In the genomic region with DNA sequence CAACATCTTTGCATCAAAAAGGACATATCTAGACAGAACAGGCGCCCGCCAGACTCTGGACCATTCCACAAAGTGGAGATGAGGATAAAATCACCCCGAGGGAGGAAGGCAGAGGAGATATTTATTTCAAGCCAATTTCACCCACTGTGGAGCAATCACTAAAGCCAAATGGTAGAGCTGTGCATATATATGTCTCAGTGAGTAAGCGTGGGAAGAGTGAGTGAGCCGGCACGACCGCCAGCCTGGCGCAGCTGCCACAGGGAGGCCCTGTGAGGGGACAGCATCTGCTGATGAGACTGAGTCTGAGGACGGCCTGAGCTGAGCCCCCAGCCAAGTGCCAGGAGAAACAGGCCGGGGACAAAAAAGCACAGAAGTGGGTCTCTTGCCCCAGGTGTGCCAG, we compare ENCODE assay signal across 19 cellular contexts.
"Had no signal": no experiment of that assay in that cellular context is flagged by ENCODE, and none has a peak within 500 bp of the region (broad histone marks: within the 10 kb centered on the region; RNA-seq: fewer than 3 reads in every experiment).

No MANE protein-coding gene starts in this region.

- H3K9me3 Mint-ChIP-seq: activated B cell treated with CpG ODN at 0.5 μM for 24 hours; activated naive CD8-positive, alpha-beta T cell treated with anti-CD3 and anti-CD28 coated beads, Interleukin-2, amount 10 ng/mL, durations not matched to agents 7 days and 5 days; activated T-cell treated with anti-CD3 and anti-CD28 coated beads, Interleukin-2, amount 50 U/mL, for 24 hours; activated T-helper 2 cell treated with anti-CD3 and anti-CD28 coated beads, Interferon-gamma antibody, Interleukin-2, Interleukin-4, amounts not matched to agents 10 μg/mL and 5 μg/mL and 100 μg/mL, durations not matched to agents 14 hours and 24 hours and 36 hours; nephron progenitor cell; stimulated activated naive CD8-positive, alpha-beta T cell treated with anti-CD3 and anti-CD28 coated beads, Interleukin-15, Interleukin-2, amounts not matched to agents 100 ng/mL and 50 ng/mL, for 24 hours had no signal

- H3K27ac Mint-ChIP-seq: activated B cell treated with CpG ODN at 0.5 μM for 24 hours; activated CD4-positive, alpha-beta T cell treated with anti-CD3 and anti-CD28 coated beads for 36 hours; activated naive CD8-positive, alpha-beta T cell treated with anti-CD3 and anti-CD28 coated beads, Interleukin-2, amount 10 ng/mL, durations not matched to agents 7 days and 5 days; activated T-cell treated with anti-CD3 and anti-CD28 coated beads, Interleukin-2, amount 50 U/mL, for 24 hours; activated T-helper 2 cell treated with anti-CD3 and anti-CD28 coated beads, Interferon-gamma antibody, Interleukin-2, Interleukin-4, amounts not matched to agents 10 μg/mL and 5 μg/mL and 100 μg/mL, durations not matched to agents 14 hours and 24 hours and 36 hours; nephron progenitor cell; stimulated activated naive CD8-positive, alpha-beta T cell treated with anti-CD3 and anti-CD28 coated beads, Interleukin-15, Interleukin-2, amounts not matched to agents 100 ng/mL and 50 ng/mL, for 24 hours had no signal

- H3K4me3 Mint-ChIP-seq: activated B cell treated with CpG ODN at 0.5 μM for 24 hours; activated CD4-positive, alpha-beta T cell treated with anti-CD3 and anti-CD28 coated beads for 36 hours; activated naive CD8-positive, alpha-beta T cell treated with anti-CD3 and anti-CD28 coated beads, Interleukin-2, amount 10 ng/mL, durations not matched to agents 7 days and 5 days; activated T-cell treated with anti-CD3 and anti-CD28 coated beads, Interleukin-2, amount 50 U/mL, for 24 hours; nephron progenitor cell; stimulated activated naive CD8-positive, alpha-beta T cell treated with anti-CD3 and anti-CD28 coated beads, Interleukin-15, Interleukin-2, amounts not matched to agents 100 ng/mL and 50 ng/mL, for 24 hours had no signal

- ATAC-seq: activated CD4-positive, alpha-beta T cell treated with anti-CD3 and anti-CD28 coated beads for 36 hours; gastrocnemius medialis had no signal

- DNase-seq: activated B cell treated with CpG ODN at 0.5 μM for 24 hours; activated CD4-positive, alpha-beta T cell treated with anti-CD3 and anti-CD28 coated beads for 36 hours; activated CD4-positive, alpha-beta T cell treated with anti-CD3 and anti-CD28 coated beads, Interleukin-2, amount 50 U/mL, for 4 hours; activated CD8-positive, alpha-beta memory T cell treated with anti-CD3 and anti-CD28 coated beads for 24 hours; activated CD8-positive, alpha-beta memory T cell treated with anti-CD3 and anti-CD28 coated beads, Interleukin-2, amount 50 U/mL, for 4 hours; activated naive CD4-positive, alpha-beta T cell treated with Interleukin-2 at 50 U/mL for 16 hours; activated naive CD8-positive, alpha-beta T cell treated with anti-CD3 and anti-CD28 coated beads, Interleukin-2, amount 10 ng/mL, durations not matched to agents 7 days and 5 days; activated T-cell treated with anti-CD3 and anti-CD28 coated beads, Interleukin-2, amount 50 U/mL, for 24 hours; amniotic stem cell; colonic mucosa; gastrocnemius medialis; head of caudate nucleus; nephron progenitor cell; stimulated activated CD4-positive, alpha-beta T cell treated with anti-CD3 and anti-CD28 coated beads, Interleukin-4, amount 100 ng/mL, for 24 hours; substantia nigra; T-helper 9 cell; tibial artery had no signal

- H3K4me1 Mint-ChIP-seq: activated B cell treated with CpG ODN at 0.5 μM for 24 hours; activated CD4-positive, alpha-beta T cell treated with anti-CD3 and anti-CD28 coated beads for 36 hours; activated naive CD8-positive, alpha-beta T cell treated with anti-CD3 and anti-CD28 coated beads, Interleukin-2, amount 10 ng/mL, durations not matched to agents 7 days and 5 days had no signal

- H3K36me3 Mint-ChIP-seq: activated naive CD8-positive, alpha-beta T cell treated with anti-CD3 and anti-CD28 coated beads, Interleukin-2, amount 10 ng/mL, durations not matched to agents 7 days and 5 days had no signal

- H3K27me3 Mint-ChIP-seq: activated CD4-positive, alpha-beta T cell treated with anti-CD3 and anti-CD28 coated beads for 36 hours; activated T-cell treated with anti-CD3 and anti-CD28 coated beads, Interleukin-2, amount 50 U/mL, for 24 hours; stimulated activated naive CD8-positive, alpha-beta T cell treated with anti-CD3 and anti-CD28 coated beads, Interleukin-15, Interleukin-2, amounts not matched to agents 100 ng/mL and 50 ng/mL, for 24 hours had no signal
